Comparison of ENCODE assay signal across 28 cellular contexts in the genomic region with DNA sequence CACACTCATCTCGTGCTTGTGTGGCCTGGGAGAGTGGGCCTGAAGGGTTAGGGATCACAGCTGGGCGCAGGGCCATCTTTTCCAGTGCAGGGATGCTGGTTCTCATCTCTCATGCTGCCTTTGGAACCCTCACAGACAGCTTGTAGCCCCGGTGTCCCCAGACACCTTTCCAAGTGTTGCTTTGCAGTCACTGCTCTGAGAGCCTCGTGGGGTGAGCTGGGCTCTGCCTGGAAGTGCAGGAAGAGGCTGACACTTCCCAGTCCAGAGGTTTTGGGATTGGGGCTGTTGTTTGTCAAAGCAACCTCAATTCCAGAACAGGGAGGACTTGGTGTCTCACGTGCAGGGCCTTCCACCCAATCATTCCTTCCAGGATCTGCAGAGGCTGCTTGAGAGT. TPM values are rescaled to one million over a fixed set of nuclear protein-coding genes. Genes with fewer than 3 reads are reported as not detected.
"Had no signal": no experiment of that assay in that cellular context is flagged by ENCODE, and none has a peak within 500 bp of the region (broad histone marks: within the 10 kb centered on the region; RNA-seq: fewer than 3 reads in every experiment).

No MANE protein-coding gene starts in this region.

- H3K9ac ChIP-seq: neural progenitor cell had no signal

- H3K4me3 ChIP-seq: dorsolateral prefrontal cortex, gastrocnemius medialis, heart left ventricle, hepatocyte, mucosa of descending colon, neural progenitor cell, prostate gland, right atrium auricular region, thoracic aorta, tibial nerve, upper lobe of left lung had no signal

- H3K27me3 ChIP-seq: hepatocyte, neural progenitor cell, right atrium auricular region, upper lobe of left lung had no signal

- H3K9me3 ChIP-seq: gastrocnemius medialis, heart left ventricle, mucosa of descending colon, prostate gland, right atrium auricular region, thoracic aorta, tibial nerve, upper lobe of left lung had no signal

- H2AFZ ChIP-seq: hepatocyte, neural progenitor cell had no signal

- H3K36me3 ChIP-seq: gastrocnemius medialis, heart left ventricle, neural progenitor cell, prostate gland, right atrium auricular region, thoracic aorta, tibial nerve had no signal

- DNase-seq: cerebellar nuclear complex; cortex of kidney; dorsolateral prefrontal cortex; effector CD4-positive, alpha-beta T cell; foreskin fibroblast; gastrocnemius medialis; mesenchymal stem cell; mucosa of descending colon; naive B cell; nucleus accumbens; stimulated activated CD4-positive, alpha-beta T cell treated with anti-CD3 and anti-CD28 coated beads, Interleukin-4, amount 100 ng/mL, for 4 hours; stimulated activated naive CD8-positive, alpha-beta T cell treated with anti-CD3 and anti-CD28 coated beads, Interleukin-15, Interleukin-2, amounts not matched to agents 100 U/mL and 50 U/mL, for 24 hours; substantia nigra had no signal

- H3K4me1 ChIP-seq: gastrocnemius medialis, neural progenitor cell, prostate gland, right atrium auricular region, tibial nerve had no signal

- H3K27ac ChIP-seq: dorsolateral prefrontal cortex, epithelial cell of prostate, gastrocnemius medialis, heart left ventricle, hepatocyte, neural progenitor cell, prostate gland, right atrium auricular region, thoracic aorta, tibial nerve had no signal

- H3K4me2 ChIP-seq: hepatocyte, neural progenitor cell had no signal

RNA-seq across cellular contexts. Expression of gene TBX4, which starts 28.2 kb away (rescaled TPM):
- total RNA-seq: esophagus mucosa; gastrocnemius medialis; liver; lung microvascular endothelial cell; mucosa of descending colon; natural killer cell treated with Interleukin-12 subunit alpha and Interleukin-12 subunit beta and Interleukin-15 and Interleukin-18, amount 100 ng/mL, for 72 hours; osteocyte; right atrium auricular region; sciatic nerve; thoracic aorta; tibial nerve had no signal
- polyA plus RNA-seq: liver had no signal
